ENCODE assay signal across 15 cellular contexts in the genomic region with DNA sequence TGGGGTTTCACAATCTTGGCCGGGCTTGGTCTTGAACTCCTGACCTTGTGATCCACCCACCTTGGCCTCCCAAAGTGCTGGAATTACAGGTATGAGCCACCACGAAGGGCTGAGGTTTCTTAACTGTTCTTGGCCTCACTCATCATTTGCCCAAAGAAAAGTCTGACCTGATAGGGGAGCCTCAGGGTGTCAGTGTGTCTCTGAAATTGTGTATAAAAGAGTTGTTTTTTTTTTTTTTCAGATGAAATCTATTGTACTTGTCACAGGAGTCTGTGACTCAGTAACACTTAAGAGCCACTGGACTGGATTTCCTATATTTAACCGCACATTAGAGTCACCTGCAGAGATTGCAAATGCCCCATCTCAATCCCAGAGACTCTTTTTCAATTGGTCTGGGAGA. TPM values are rescaled to one million over a fixed set of nuclear protein-coding genes. Genes with fewer than 3 reads are reported as not detected.
DNase-seq lines count a peak whose midpoint lies in the region; ATAC-seq and TF ChIP-seq lines count a peak whose summit lies in the region.
"Had no signal": no experiment of that assay in that cellular context is flagged by ENCODE, and none has a peak within 500 bp of the region (broad histone marks: within the 10 kb centered on the region; RNA-seq: fewer than 3 reads in every experiment).

No MANE protein-coding gene starts in this region.

- CTCF ChIA-PET in PC-3 (lab: Charles Lee): no interaction called here

- H3K9me3 ChIP-seq in H9 (ENCODE audit: control insufficient read depth, low read depth, low read length): no peaks in the 10 kb centered on the region
- H3K9me3 ChIP-seq in PC-3 (ENCODE audit: low read length): no peaks in the 10 kb centered on the region
- no peaks in the 10 kb centered on the region for H3K9me3 ChIP-seq in neutrophil

- DNase-seq in CD14-positive monocyte (ENCODE audit: low spot score) (no peak), H9 (no peak), PC-3 (peak; percentile 31), H7 (no peak), nephron progenitor cell (no peak)
- DNase-seq: DMS153, NCI-H1105, NCI-H2081 treated with DMSO at 0.1 percent for 48 hours, NCI-H446 treated with DMSO at 0.1 percent for 48 hours, NCI-H82 had no signal

- H3K36me3 ChIP-seq in PC-3 (ENCODE audit: low read depth, low read length) (no peaks in the 10 kb centered on the region), neutrophil (no peaks in the 10 kb centered on the region), H7 (replicated peaks; ENCODE audit: control insufficient read depth, insufficient read depth, low read length) (no peaks in the 10 kb centered on the region)

- H3K36me3 Mint-ChIP-seq in CD14-positive monocyte (no peaks in the 10 kb centered on the region), H9 (ENCODE audit: insufficient read depth in 1 of 3, low read depth in 3 of 3) (no peaks in the 10 kb centered on the region), nephron progenitor cell (ENCODE audit: low read depth) (no peaks in the 10 kb centered on the region)

- peaks cover 4% of the 10 kb centered on the region for H3K4me1 ChIP-seq in H9 (ENCODE audit: insufficient read depth, low read length)
- H3K4me1 ChIP-seq in PC-3 (ENCODE audit: insufficient read depth, low read length): peaks cover 48% of the 10 kb centered on the region
- peaks cover 41 to 58% of the 10 kb centered on the region in 2 experiments for H3K4me1 ChIP-seq in neutrophil (ENCODE audit: control insufficient read depth in 1 of 2, insufficient read depth in 1 of 2, low read depth in 1 of 2, low read length in 1 of 2)

- H3F3A ChIP-seq in PC-3 (ENCODE audit: low read length, unreplicated experiment): no peaks in the 10 kb centered on the region

- POLR2A ChIA-PET in PC-3 (lab: Charles Lee; ENCODE audit: unreplicated experiment): no interaction called here

- H2BK20ac ChIP-seq in H9 (ENCODE audit: low read depth, low read length, poor library complexity, severe bottlenecking): no peak overlapping the region

- H3K4me3 Mint-ChIP-seq in CD14-positive monocyte (no peak overlapping the region), H9 (no peak overlapping the region), nephron progenitor cell (no peak overlapping the region)

- no peak overlapping the region for H2BK120ac ChIP-seq in H9 (ENCODE audit: low read depth, low read length, poor library complexity, severe bottlenecking)

- H3K56ac ChIP-seq in H9 (ENCODE audit: insufficient read length, low read depth, low read length): no peak overlapping the region

- no peak overlapping the region for H3K4ac ChIP-seq in H9 (ENCODE audit: low read depth, low read length)

- no peak overlapping the region for H3K27ac ChIP-seq in H9 (ENCODE audit: insufficient read length, low read depth, low read length)
- H3K27ac ChIP-seq in PC-3 (ENCODE audit: low read length): peak overlapping the region; percentile 83
- peak overlapping the region; percentile 83 for H3K27ac ChIP-seq in neutrophil
- H3K27ac ChIP-seq: C4-2B had no signal

- no peaks in the 10 kb centered on the region for H3K27me3 ChIP-seq in H9 (ENCODE audit: insufficient read depth, low read length)
- no peaks in the 10 kb centered on the region for H3K27me3 ChIP-seq in PC-3 (ENCODE audit: low read length)
- H3K27me3 ChIP-seq in neutrophil: no peaks in the 10 kb centered on the region
- no peaks in the 10 kb centered on the region for H3K27me3 ChIP-seq in H7 (ENCODE audit: control insufficient read depth, insufficient read depth, low read length)

- no peak overlapping the region for H2BK5ac ChIP-seq in H9 (ENCODE audit: insufficient read length, low read length)

- H3K27ac Mint-ChIP-seq in CD14-positive monocyte: peak overlapping the region in 5 of 7 donors; percentile 69 to 94 (median 93)
- peak overlapping the region in 2 of 3 experiments; percentile 3 to 44; a peak in 2 of 7 replicates for H3K27ac Mint-ChIP-seq in H9
- H3K27ac Mint-ChIP-seq in nephron progenitor cell: no peak overlapping the region

- no peak overlapping the region for H3K23ac ChIP-seq in H9 (ENCODE audit: insufficient read length, low read depth, low read length)

- H3K4me3 ChIP-seq in PC-3 (ENCODE audit: low read length): no peak overlapping the region
- peak overlapping the region; percentile 41 to 50 for H3K4me3 ChIP-seq in neutrophil (ENCODE audit: low read depth in 1 of 2, low read length in 1 of 2)
- H3K4me3 ChIP-seq in H7 (ENCODE audit: insufficient read depth, low read depth, low read length): no peak overlapping the region

- no peak for TF ChIP-seq CTCF in CD14-positive monocyte (IDR thresholded peaks at IDR 0.05)
- TF ChIP-seq CTCF in H9 (conservative IDR thresholded peaks at IDR 0.05): no peak
- TF ChIP-seq CTCF in PC-3 (conservative IDR thresholded peaks at IDR 0.05; ENCODE audit: low read depth, low read length): no peak
- TF ChIP-seq CTCF in neutrophil (IDR thresholded peaks at IDR 0.05): no peak
- no peak for TF ChIP-seq CTCF in nephron progenitor cell (IDR thresholded peaks at IDR 0.05)

- no peak overlapping the region for H3K14ac ChIP-seq in H9 (ENCODE audit: insufficient read depth, low read length)

- H3K4me1 Mint-ChIP-seq in CD14-positive monocyte: peaks cover 58% of the 10 kb centered on the region
- H3K4me1 Mint-ChIP-seq in H9: peaks cover 18 to 19% of the 10 kb centered on the region in 2 experiments
- H3K4me1 Mint-ChIP-seq in nephron progenitor cell: peaks cover 22% of the 10 kb centered on the region

- no peaks in the 10 kb centered on the region for H3K79me1 ChIP-seq in H9 (ENCODE audit: insufficient read depth, low read depth, low read length, poor library complexity, severe bottlenecking)

- no peaks in the 10 kb centered on the region for H4K20me1 ChIP-seq in H9 (ENCODE audit: control insufficient read depth, insufficient read depth, insufficient read length)
- H4K20me1 ChIP-seq in PC-3 (ENCODE audit: low read length): no peaks in the 10 kb centered on the region

- no peak overlapping the region for H4K8ac ChIP-seq in H9 (replicated peaks; ENCODE audit: insufficient read length, low read depth, low read length)

- peaks cover 0 to 4% (median 0%) of the 10 kb centered on the region in 7 donors for H3K9me3 Mint-ChIP-seq in CD14-positive monocyte
- H3K9me3 Mint-ChIP-seq in H9: no peaks in the 10 kb centered on the region; a peak in 1 of 5 replicates
- H3K9me3 Mint-ChIP-seq in nephron progenitor cell: peaks cover 4% of the 10 kb centered on the region

- intact Hi-C loops in CD14-positive monocyte (cut with micrococcal nuclease) (loop anchor here in 1 of 2 donors (5.0 kb wide), 1 partner anchor 36 kb away; no protein-coding TSS in a partner anchor), PC-3 (cut with micrococcal nuclease) (no loop called here)

- H3K9ac ChIP-seq in H9 (ENCODE audit: extremely low read depth, insufficient read length, low read length): no peak overlapping the region
- H3K9ac ChIP-seq in PC-3 (ENCODE audit: low read length): 0 out of 2 replicates have a peak overlapping the region, but pooled peaks have one; percentile 58

- no peaks in the 10 kb centered on the region for H3K79me2 ChIP-seq in H9 (ENCODE audit: insufficient read depth, low read length)
- no peaks in the 10 kb centered on the region for H3K79me2 ChIP-seq in PC-3 (ENCODE audit: low read length)

- no peak overlapping the region for H4K91ac ChIP-seq in H9 (ENCODE audit: insufficient read length, low read depth, low read length)

- H3K4me2 ChIP-seq in H9 (ENCODE audit: insufficient read depth, insufficient read length, low read length) (no peak overlapping the region), PC-3 (ENCODE audit: low read length) (peak overlapping the region; percentile 56; the same call in 1 of the 2 replicates)

- no peak overlapping the region for H2BK12ac ChIP-seq in H9 (ENCODE audit: insufficient read length, low read depth, low read length)

- H3K9me2 ChIP-seq in PC-3 (replicated peaks; ENCODE audit: low read length): no peaks in the 10 kb centered on the region

- WGBS in H9 (ENCODE audit: extremely low coverage, insufficient read length, low lambda C conversion rate): no CpG with 5 or more reads among the region's 3 CpGs

- H3K18ac ChIP-seq in H9 (ENCODE audit: insufficient read length, low read depth, low read length): no peak overlapping the region

- no peaks in the 10 kb centered on the region for H3K23me2 ChIP-seq in H9 (ENCODE audit: insufficient read length, low read depth, low read length, poor library complexity, severe bottlenecking)

- ATAC-seq in PC-3: no peak
- no peak for ATAC-seq in HG03469 (IDR thresholded peaks at IDR 0.05; ENCODE audit: unreplicated experiment)
- ATAC-seq: Panc1, Right ventricle myocardium inferior had no signal

- no peak overlapping the region for H3T11ph ChIP-seq in H9 (ENCODE audit: low read length)

- H2AK5ac ChIP-seq in H9 (ENCODE audit: insufficient read length, low read length): no peak overlapping the region

- no peak overlapping the region for H2AFZ ChIP-seq in H9 (ENCODE audit: low read length)
- H2AFZ ChIP-seq in PC-3 (ENCODE audit: low read length): peak overlapping the region; percentile 47; the same call in 1 of the 2 replicates

- BruUV-seq in PC-3 (replicated peaks; lab: Mats Ljungman, UMichigan): no TSS peak

- H4K5ac ChIP-seq in H9 (ENCODE audit: insufficient read length, low read depth, low read length): no peak overlapping the region

- no peaks in the 10 kb centered on the region for H3K27me3 Mint-ChIP-seq in CD14-positive monocyte (ENCODE audit: low read depth in 3 of 3)
- no peaks in the 10 kb centered on the region; the same call in 1 of the 2 replicates for H3K27me3 Mint-ChIP-seq in H9 (ENCODE audit: low read depth)
- H3K27me3 Mint-ChIP-seq in nephron progenitor cell (ENCODE audit: low read depth, poor library complexity): peaks cover 2% of the 10 kb centered on the region

- no peak overlapping the region for H2BK15ac ChIP-seq in H9 (ENCODE audit: low read depth, low read length)

RNA-seq across cellular contexts. Expression of a gene that starts 16.9 kb away (rescaled TPM):
- polyA plus RNA-seq in CD14-positive monocyte: 10 to 100 TPM; 55.7 to 56.6 TPM
- total RNA-seq in H9 (2021) (149 and 152 TPM in 2 replicates), PC-3 (2014; rRNA removed) (39.2 and 41.5 TPM in 2 replicates)
- total RNA-seq in H7 (2014; rRNA removed; shearing (Covaris generic)): 131 and 207 TPM in 2 replicates

Comparison
In these comparisons a context has a peak if more than half of its experiments do, and no peak if none do; other contexts are left out.
1. H3K4me3 ChIP-seq: peak in neutrophil (2 of 2); none in PC-3 (single experiment) and H7 (single experiment).